ENCODE assay signal across 13 cellular contexts in the genomic region with DNA sequence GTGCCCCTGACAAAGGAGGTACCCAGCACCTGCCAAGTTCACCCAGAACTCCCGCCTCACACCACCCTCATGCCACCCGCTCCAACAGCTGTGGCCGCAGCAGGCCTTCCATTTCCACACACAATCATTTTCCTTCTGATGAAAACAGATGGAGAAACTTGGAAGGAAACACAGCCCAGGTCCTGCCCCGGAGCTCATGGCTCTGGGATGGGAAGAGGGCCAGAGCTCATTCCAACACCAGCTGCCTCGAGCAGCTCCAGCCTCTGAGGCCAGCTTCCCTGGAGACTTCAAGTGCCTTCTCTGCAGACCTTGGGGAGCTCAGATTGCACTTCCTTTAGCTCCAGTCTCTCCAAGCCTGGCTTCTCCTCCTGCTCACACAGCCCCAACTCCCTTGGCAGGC. TPM values are rescaled to one million over a fixed set of nuclear protein-coding genes. Genes with fewer than 3 reads are reported as not detected.
DNase-seq lines count a peak whose midpoint lies in the region; ATAC-seq and TF ChIP-seq lines count a peak whose summit lies in the region.
"Had no signal": no experiment of that assay in that cellular context is flagged by ENCODE, and none has a peak within 500 bp of the region (broad histone marks: within the 10 kb centered on the region; RNA-seq: fewer than 3 reads in every experiment).

No MANE protein-coding gene starts in this region.

- no peaks in the 10 kb centered on the region for H3K4me1 Mint-ChIP-seq in activated T-cell treated with anti-CD3 and anti-CD28 coated beads, Interleukin-2, amount 50 U/mL, for 4 hours (ENCODE audit: low read depth)

- no peaks in the 10 kb centered on the region for H3K36me3 ChIP-seq in SK-N-SH (replicated peaks in 1 of 2; ENCODE audit: control insufficient read depth in 1 of 2, insufficient read depth in 2 of 2, low read length in 1 of 2)
- H3K36me3 ChIP-seq in mucosa of descending colon (ENCODE audit: low read depth) = no peaks in the 10 kb centered on the region
- no peaks in the 10 kb centered on the region for H3K36me3 ChIP-seq in uterus
- H3K36me3 ChIP-seq in SJCRH30 = no peaks in the 10 kb centered on the region
- H3K36me3 ChIP-seq: breast epithelium had no signal

- no peak overlapping the region for H2AFZ ChIP-seq in SK-N-SH (ENCODE audit: low read depth)

- TF ChIP-seq POLR2A in uterus (IDR thresholded peaks at IDR 0.05) = no peak

- H3K9me3 ChIP-seq in SK-N-SH (no peaks in the 10 kb centered on the region), mucosa of descending colon (no peaks in the 10 kb centered on the region), uterus (no peaks in the 10 kb centered on the region), SJCRH30 (replicated peaks) (no peaks in the 10 kb centered on the region)
- H3K9me3 ChIP-seq: breast epithelium had no signal

- 32% methylated on average over 5 of the region's 5 CpGs for WGBS in SK-N-SH (ENCODE audit: low lambda C conversion rate)

- ATAC-seq in SK-N-SH treated with all-trans-retinoic acid at 6 μM for 48 hours = no peak
- peak; percentile 34 for ATAC-seq in mucosa of descending colon
- ATAC-seq in activated T-cell treated with anti-CD3 and anti-CD28 coated beads, Interleukin-2, amount 50 U/mL, for 4 hours = no peak

- DNase-seq in SK-N-SH (no peak), cerebellar nuclear complex (lab: John Stamatoyannopoulos, UW) (peak; percentile 78 to 91), mucosa of descending colon (peak; percentile 17 to 43 (median 27)), uterus (peak; percentile 38 to 68), NCI-H82 treated with DMSO at 0.1 percent for 48 hours (lab: John Stamatoyannopoulos, UW; ENCODE audit: unreplicated experiment) (no peak), SJCRH30 (no peak)
- DNase-seq in activated T-cell treated with anti-CD3 and anti-CD28 coated beads, Interleukin-2, amount 50 U/mL, for 4 hours = no peak
- DNase-seq: activated CD4-positive, alpha-beta T cell treated with anti-CD3 and anti-CD28 coated beads, Interleukin-2, amount 50 U/mL, for 1 hour; DMS153; small intestine had no signal

- peaks cover 0 to 38% of the 10 kb centered on the region in 2 experiments; a peak in 1 of 4 replicates for H3K4me1 ChIP-seq in SK-N-SH (ENCODE audit: control insufficient read depth in 1 of 2, insufficient read depth in 2 of 2, low read depth in 1 of 2, low read length in 1 of 2)
- no peaks in the 10 kb centered on the region for H3K4me1 ChIP-seq in mucosa of descending colon (ENCODE audit: low read depth)
- H3K4me1 ChIP-seq in uterus = no peaks in the 10 kb centered on the region
- no peaks in the 10 kb centered on the region for H3K4me1 ChIP-seq in SJCRH30
- H3K4me1 ChIP-seq: breast epithelium had no signal

- no peaks in the 10 kb centered on the region for H3K36me3 Mint-ChIP-seq in activated T-cell treated with anti-CD3 and anti-CD28 coated beads, Interleukin-2, amount 50 U/mL, for 4 hours (ENCODE audit: insufficient read depth)

- TF ChIP-seq EP300 in SK-N-SH (IDR thresholded peaks at IDR 0.05; ENCODE audit: borderline replicate concordance in 1 of 2, low read depth in 1 of 2, low read length in 1 of 2) = peak in 1 of 2 experiments; percentile 53; a peak in 2 of 4 replicates

- H3K4me3 ChIP-seq in SK-N-SH (ENCODE audit: low read depth in 2 of 2, low read length in 1 of 2) = no peak overlapping the region
- no peak overlapping the region for H3K4me3 ChIP-seq in mucosa of descending colon
- no peak overlapping the region for H3K4me3 ChIP-seq in uterus
- H3K4me3 ChIP-seq in SJCRH30 = no peak overlapping the region
- H3K4me3 ChIP-seq: breast epithelium had no signal

- POLR2A ChIA-PET in SK-N-SH (lab: Yijun Ruan, JAX) = interaction anchor here (0.7 to 1.1 kb wide), 2 partner anchors 84 to 102 kb away, joined by 3 read pairs; no protein-coding TSS in a partner anchor

- TF ChIP-seq CTCF in SK-N-SH (IDR thresholded peaks at IDR 0.05) = no peak
- no peak for TF ChIP-seq CTCF in mucosa of descending colon (IDR thresholded peaks at IDR 0.05)
- TF ChIP-seq CTCF in uterus (IDR thresholded peaks at IDR 0.05) = no peak

- no peak overlapping the region for H3K4me3 Mint-ChIP-seq in activated T-cell treated with anti-CD3 and anti-CD28 coated beads, Interleukin-2, amount 50 U/mL, for 4 hours
- H3K4me3 Mint-ChIP-seq: T-helper 1 cell treated with Interleukin-12 subunit alpha and Interleukin-12 subunit beta and Interleukin-4 antibody, amounts not matched to agents 30 μg/mL and 1 μg/mL, for 36 hours had no signal

- no peaks in the 10 kb centered on the region for H3K27me3 ChIP-seq in SK-N-SH (ENCODE audit: insufficient read depth)
- no peaks in the 10 kb centered on the region for H3K27me3 ChIP-seq in uterus
- no peaks in the 10 kb centered on the region for H3K27me3 ChIP-seq in SJCRH30
- H3K27me3 ChIP-seq: breast epithelium had no signal

- no peak overlapping the region for H3K9ac ChIP-seq in SK-N-SH

- intact Hi-C loops in mucosa of descending colon (cut with DNase I, micrococcal nuclease) = no loop called here
- intact Hi-C loops in uterus (cut with DNase I; ENCODE audit: low total_unique reads) = no loop called here

- no peaks in the 10 kb centered on the region for H3F3A ChIP-seq in SK-N-SH (replicated peaks; ENCODE audit: insufficient read depth)

- H3K9me3 Mint-ChIP-seq in activated T-cell treated with anti-CD3 and anti-CD28 coated beads, Interleukin-2, amount 50 U/mL, for 4 hours = peaks cover 5% of the 10 kb centered on the region

- H3K9me2 ChIP-seq in SK-N-SH = no peaks in the 10 kb centered on the region

- CTCF ChIA-PET in SK-N-SH (lab: Yijun Ruan, JAX) = interaction anchor here (1.7 kb wide), 1 partner anchor 63 kb away, joined by 6 read pairs; no protein-coding TSS in a partner anchor

- TF ChIP-seq RAD21 in SK-N-SH (IDR thresholded peaks at IDR 0.05; ENCODE audit: low read length) = no peak; the same call in 1 of the 2 replicates

- no peaks in the 10 kb centered on the region for H4K20me1 ChIP-seq in SK-N-SH (ENCODE audit: insufficient read depth)

- H3K79me2 ChIP-seq in SK-N-SH (ENCODE audit: insufficient read depth) = no peaks in the 10 kb centered on the region

- H3K27ac ChIP-seq in SK-N-SH (ENCODE audit: low read depth in 2 of 2, low read length in 1 of 2) (peak overlapping the region in 1 of 2 experiments; percentile 98; a peak in 2 of 4 replicates), uterus (peak overlapping the region in 1 of 2 donors; percentile 39), SJCRH30 (no peak overlapping the region)
- H3K27ac ChIP-seq: breast epithelium had no signal

- H3K4me2 ChIP-seq in SK-N-SH = no peak overlapping the region

- peaks cover 21% of the 10 kb centered on the region for H3K27me3 Mint-ChIP-seq in activated T-cell treated with anti-CD3 and anti-CD28 coated beads, Interleukin-2, amount 50 U/mL, for 4 hours (ENCODE audit: low read depth)

TF ChIP-seq in SK-N-SH, 30 proteins besides CTCF, POLR2A, EP300 and RAD21:
- TF ChIP-seq CHD2 (IDR thresholded peaks at IDR 0.05; ENCODE audit: low read length, partially characterized antibody) (peak; percentile 11), TEAD4 (IDR thresholded peaks at IDR 0.05; ENCODE audit: borderline replicate concordance, insufficient read depth) (no peak)

TF ChIP-seq in SK-N-SH treated with all-trans-retinoic acid at 6 μM for 48 hours, 23 proteins besides CTCF, POLR2A, EP300 and RAD21 (continues in another document):
- no peak for TF ChIP-seq PPARA (CRISPR knock-in tag; IDR thresholded peaks at IDR 0.05; ENCODE audit: borderline replicate concordance)
- no peak for TF ChIP-seq ESRRG (CRISPR knock-in tag; IDR thresholded peaks at IDR 0.05)
- no peak for TF ChIP-seq TSHZ2 (CRISPR knock-in tag; IDR thresholded peaks at IDR 0.05)
- TF ChIP-seq, protein P1, sequence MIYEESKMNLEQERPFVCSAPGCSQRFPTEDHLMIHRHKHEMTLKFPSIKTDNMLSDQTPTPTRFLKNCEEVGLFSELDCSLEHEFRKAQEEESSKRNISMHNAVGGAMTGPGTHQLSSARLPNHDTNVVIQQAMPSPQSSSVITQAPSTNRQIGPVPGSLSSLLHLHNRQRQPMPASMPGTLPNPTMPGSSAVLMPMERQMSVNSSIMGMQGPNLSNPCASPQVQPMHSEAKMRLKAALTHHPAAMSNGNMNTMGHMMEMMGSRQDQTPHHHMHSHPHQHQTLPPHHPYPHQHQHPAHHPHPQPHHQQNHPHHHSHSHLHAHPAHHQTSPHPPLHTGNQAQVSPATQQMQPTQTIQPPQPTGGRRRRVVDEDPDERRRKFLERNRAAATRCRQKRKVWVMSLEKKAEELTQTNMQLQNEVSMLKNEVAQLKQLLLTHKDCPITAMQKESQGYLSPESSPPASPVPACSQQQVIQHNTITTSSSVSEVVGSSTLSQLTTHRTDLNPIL (CRISPR knock-in tag; IDR thresholded peaks at IDR 0.05; ENCODE audit: low read depth) = no peak
- TF ChIP-seq ZC3H10 (CRISPR knock-in tag; IDR thresholded peaks at IDR 0.05) = no peak

RNA-seq across cellular contexts. Expression of gene CMKLR1, which starts 55.1 kb away (rescaled TPM):
- 0.15 and 0.31 TPM in 2 replicates for polyA plus RNA-seq in SK-N-SH (2012; rRNA removed)
- polyA plus RNA-seq in SK-N-SH (2012; cell fraction: cytosol; rRNA removed) = 0.45 and 0.51 TPM in 2 replicates
- polyA plus RNA-seq in SK-N-SH (2012; cell fraction: nucleus; rRNA removed) = 0.10 and 0.35 TPM in 2 replicates
- total RNA-seq in mucosa of descending colon (10 to 100 TPM in 2 of 3 donors, 1 to 10 TPM in 1; 4.4 to 15.7 (median 10.8) TPM), uterus (10 to 100 TPM in 2 of 4 donors, 1 to 10 TPM in 2; 8.2 to 27.1 (median 11.5) TPM)
- under 1 TPM in 2 of 3 donors, not detected in 1; 0.08 to 0.11 TPM for total RNA-seq in activated T-cell treated with anti-CD3 and anti-CD28 coated beads, Interleukin-2, amount 50 U/mL, for 4 hours
- total RNA-seq in SJCRH30 (2014; rRNA removed; shearing (Covaris generic)) = 0.04 TPM in 1 of 2 replicates, not detected in the other

Comparison
In these comparisons a context has a peak if more than half of its experiments do, and no peak if none do; other contexts are left out.
1. DNase-seq: peak in cerebellar nuclear complex (2 of 2), mucosa of descending colon (3 of 3) and uterus (2 of 2); none in SK-N-SH (single experiment), activated T-cell treated with anti-CD3 and anti-CD28 coated beads, Interleukin-2, amount 50 U/mL, for 4 hours (single experiment), NCI-H82 treated with DMSO at 0.1 percent for 48 hours (single experiment) and SJCRH30 (0 of 2).